ENCODE assay signal across 1 cellular context in genomic region chr4:80125252-80126177, GRCh38.
TF ChIP-seq lines count a peak whose summit lies in the region.

No MANE protein-coding gene starts in this region.

TF ChIP-seq in K562, 482 proteins besides CTCF, POLR2A, EP300 and RAD21 (continued from another document and continues in another):
- no peak for TF ChIP-seq ZNF77 (CRISPR knock-in tag; IDR thresholded peaks at IDR 0.05)
- no peak for TF ChIP-seq ZNF655 (CRISPR knock-in tag; IDR thresholded peaks at IDR 0.05)
- TF ChIP-seq HDAC6 (IDR thresholded peaks at IDR 0.05; ENCODE audit: low read depth, low read length), result no peak
- TF ChIP-seq HMG20B (CRISPR knock-in tag; IDR thresholded peaks at IDR 0.05), result no peak
- TF ChIP-seq HIVEP1 (CRISPR knock-in tag; IDR thresholded peaks at IDR 0.05), result no peak
- TF ChIP-seq CUX1 (CRISPR knock-in tag; IDR thresholded peaks at IDR 0.05), result 0 out of 2 replicates have a peak, but pooled peaks have one; percentile 54
- no peak for TF ChIP-seq SFPQ (IDR thresholded peaks at IDR 0.05; ENCODE audit: low read depth, low read length)
- TF ChIP-seq TRIM24 (IDR thresholded peaks at IDR 0.05), result no peak
- TF ChIP-seq LCOR (CRISPR knock-in tag; IDR thresholded peaks at IDR 0.05), result no peak
- TF ChIP-seq E2F5 (CRISPR knock-in tag; IDR thresholded peaks at IDR 0.05), result no peak
- peak; percentile 35; the same call in 1 of the 2 replicates for TF ChIP-seq NCOR1 (IDR thresholded peaks at IDR 0.05)
- no peak for TF ChIP-seq ZNF445 (CRISPR knock-in tag; IDR thresholded peaks at IDR 0.05; ENCODE audit: low read depth)
- no peak for TF ChIP-seq BRF1 (IDR thresholded peaks at IDR 0.05; ENCODE audit: borderline replicate concordance, extremely low read depth, insufficient read length)
- no peak for TF ChIP-seq FOXJ3 (CRISPR knock-in tag; IDR thresholded peaks at IDR 0.05)
- no peak for TF ChIP-seq CREB1 (IDR thresholded peaks at IDR 0.05)
- TF ChIP-seq CREB1 (CRISPR knock-in tag; IDR thresholded peaks at IDR 0.05), result no peak
- TF ChIP-seq PPARD (CRISPR knock-in tag; IDR thresholded peaks at IDR 0.05), result no peak
- TF ChIP-seq SPI1 (IDR thresholded peaks at IDR 0.05; ENCODE audit: borderline replicate concordance, low read depth, low read length), result no peak
- TF ChIP-seq ZBTB43 (CRISPR knock-in tag; IDR thresholded peaks at IDR 0.05), result no peak
- TF ChIP-seq HNRNPUL1 (IDR thresholded peaks at IDR 0.05; ENCODE audit: low read length), result no peak
- no peak for TF ChIP-seq RERE (CRISPR knock-in tag; IDR thresholded peaks at IDR 0.05; ENCODE audit: borderline replicate concordance)
- TF ChIP-seq GTF3C2 (IDR thresholded peaks at IDR 0.05; ENCODE audit: borderline replicate concordance, extremely low read depth, insufficient read length), result no peak
- TF ChIP-seq PHB2 (IDR thresholded peaks at IDR 0.05; ENCODE audit: low read depth), result no peak
- no peak for TF ChIP-seq GTF2B (IDR thresholded peaks at IDR 0.05; ENCODE audit: extremely low read depth, insufficient read length)
- no peak for TF ChIP-seq CTCFL (IDR thresholded peaks at IDR 0.05; ENCODE audit: borderline replicate concordance, insufficient read depth, low read depth, low read length, poor library complexity, severe bottlenecking)
- no peak for TF ChIP-seq ZNF12 (CRISPR knock-in tag; IDR thresholded peaks at IDR 0.05)
- no peak for TF ChIP-seq ZNF174 (CRISPR knock-in tag; IDR thresholded peaks at IDR 0.05)
- no peak for TF ChIP-seq ZKSCAN3 (CRISPR knock-in tag; IDR thresholded peaks at IDR 0.05)
- no peak for TF ChIP-seq ZNF699 (CRISPR knock-in tag; IDR thresholded peaks at IDR 0.05; ENCODE audit: insufficient replicate concordance)
- no peak for TF ChIP-seq SIN3B (IDR thresholded peaks at IDR 0.05; ENCODE audit: low read depth)
- TF ChIP-seq RBM22 (IDR thresholded peaks at IDR 0.05; ENCODE audit: low read depth, low read length, poor library complexity, severe bottlenecking), result no peak
- no peak for TF ChIP-seq MCM3 (IDR thresholded peaks at IDR 0.05)
